In genomic region chr17:4556996-4557395, GRCh38 we compare ENCODE assay signal across 2 cellular contexts.
TF ChIP-seq lines count a peak whose summit lies in the region.

No MANE protein-coding gene starts in this region.

TF ChIP-seq in HepG2, 621 proteins besides CTCF, POLR2A, EP300 and RAD21:
- TF ChIP-seq ATF1 (CRISPR knock-in tag; IDR thresholded peaks at IDR 0.05) (no peak), ZNF101 (CRISPR knock-in tag; IDR thresholded peaks at IDR 0.05; ENCODE audit: borderline replicate concordance, low read depth) (no peak), ZBTB38 (CRISPR knock-in tag; IDR thresholded peaks at IDR 0.05) (no peak), HNRNPK (IDR thresholded peaks at IDR 0.05; ENCODE audit: low read depth, low read length, poor library complexity, severe bottlenecking) (no peak), ZFX (CRISPR knock-in tag; IDR thresholded peaks at IDR 0.05; ENCODE audit: low read depth) (no peak)

TF ChIP-seq in SK-N-SH, 30 proteins besides CTCF, POLR2A, EP300 and RAD21:
- TF ChIP-seq USF2 (IDR thresholded peaks at IDR 0.05; ENCODE audit: borderline replicate concordance, low read depth, low read length), result no peak
- TF ChIP-seq ZBTB33 (IDR thresholded peaks at IDR 0.05; ENCODE audit: borderline replicate concordance, low read depth), result no peak
- TF ChIP-seq REST (IDR thresholded peaks at IDR 0.05; ENCODE audit: low read depth, low read length), result no peak
- no peak for TF ChIP-seq IRF3 (IDR thresholded peaks at IDR 0.05; ENCODE audit: low read depth, low read length)
- no peak for TF ChIP-seq ELF1 (IDR thresholded peaks at IDR 0.05)
- no peak for TF ChIP-seq PBX3 (IDR thresholded peaks at IDR 0.05)
- TF ChIP-seq FOSL2 (IDR thresholded peaks at IDR 0.05; ENCODE audit: borderline replicate concordance, low read depth), result no peak
- TF ChIP-seq MAX (IDR thresholded peaks at IDR 0.05; ENCODE audit: low read depth), result no peak
- no peak for TF ChIP-seq MXI1 (IDR thresholded peaks at IDR 0.05; ENCODE audit: low read depth, low read length)
- TF ChIP-seq POLR2AphosphoS5 (IDR thresholded peaks at IDR 0.05; ENCODE audit: low read depth, low read length), result no peak
- TF ChIP-seq NRF1 (IDR thresholded peaks at IDR 0.05; ENCODE audit: low read depth, low read length), result no peak
- no peak for TF ChIP-seq RCOR1 (IDR thresholded peaks at IDR 0.05; ENCODE audit: low read length)
- TF ChIP-seq CHD2 (IDR thresholded peaks at IDR 0.05; ENCODE audit: low read length, partially characterized antibody), result no peak
- TF ChIP-seq MEF2A (IDR thresholded peaks at IDR 0.05; ENCODE audit: borderline replicate concordance, low read depth), result no peak
- no peak for TF ChIP-seq FOXM1 (IDR thresholded peaks at IDR 0.05; ENCODE audit: low read depth)
- no peak for TF ChIP-seq RFX5 (IDR thresholded peaks at IDR 0.05; ENCODE audit: low read length)
